In genomic region chr2:168137510-168138180, GRCh38 we compare ENCODE assay signal across 1 cellular context.
TF ChIP-seq lines count a peak whose summit lies in the region.

No MANE protein-coding gene starts in this region.

TF ChIP-seq in SK-N-SH, 30 proteins besides CTCF, POLR2A, EP300 and RAD21 (continued from another document):
- TF ChIP-seq RCOR1 (IDR thresholded peaks at IDR 0.05; ENCODE audit: low read length) (no peak), GABPA (IDR thresholded peaks at IDR 0.05; ENCODE audit: low read depth) (no peak), USF2 (IDR thresholded peaks at IDR 0.05; ENCODE audit: borderline replicate concordance, low read depth, low read length) (no peak)
